1 cellular context compared by ENCODE assay signal in genomic region chr19:47228937-47229673, GRCh38.
TF ChIP-seq lines count a peak whose summit lies in the region.

No MANE protein-coding gene starts in this region.

TF ChIP-seq in K562, 482 proteins besides CTCF, POLR2A, EP300 and RAD21 (continued from another document and continues in another):
- TF ChIP-seq TSHZ1 (CRISPR knock-in tag; IDR thresholded peaks at IDR 0.05) (no peak), YY1 (IDR thresholded peaks at IDR 0.05; ENCODE audit: borderline replicate concordance in 1 of 3, control insufficient read depth in 1 of 3, extremely low read depth in 1 of 3, insufficient read depth in 3 of 3, insufficient read length in 1 of 3, insufficient replicate concordance in 2 of 3, low read depth in 1 of 3, low read length in 2 of 3) (no peak), PRPF4 (IDR thresholded peaks at IDR 0.05; ENCODE audit: insufficient read depth, low read depth, low read length, poor library complexity, severe bottlenecking) (no peak), MNT (conservative IDR thresholded peaks at IDR 0.05) (peak; percentile 85 to 86), RBM17 (IDR thresholded peaks at IDR 0.05; ENCODE audit: borderline replicate concordance, low read depth, low read length) (no peak), KLF13 (tag; IDR thresholded peaks at IDR 0.05; ENCODE audit: borderline replicate concordance, low read depth) (no peak), MED1 (CRISPR knock-in tag; IDR thresholded peaks at IDR 0.05; ENCODE audit: borderline replicate concordance) (no peak), TOE1 (IDR thresholded peaks at IDR 0.05; ENCODE audit: borderline replicate concordance) (peak; percentile 92), TOE1 (CRISPR knock-in tag; IDR thresholded peaks at IDR 0.05; ENCODE audit: borderline replicate concordance, low read depth) (no peak; the same call in 1 of the 2 replicates), TAF7 (tag; IDR thresholded peaks at IDR 0.05) (no peak; the same call in 1 of the 2 replicates), NR2F6 (CRISPR knock-in tag; IDR thresholded peaks at IDR 0.05) (no peak; the same call in 1 of the 2 replicates), ZNF175 (CRISPR knock-in tag; IDR thresholded peaks at IDR 0.05; ENCODE audit: low read depth) (no peak), ETS2 (tag; IDR thresholded peaks at IDR 0.05; ENCODE audit: borderline replicate concordance, poor library complexity, severe bottlenecking) (no peak), CBX1 (IDR thresholded peaks at IDR 0.05; ENCODE audit: low read depth) (no peak; the same call in 1 of the 2 replicates), HMBOX1 (IDR thresholded peaks at IDR 0.05) (no peak), FOXP1 (CRISPR knock-in tag; IDR thresholded peaks at IDR 0.05) (peak; percentile 11; the same call in 1 of the 2 replicates), ARNT (IDR thresholded peaks at IDR 0.05) (peak; percentile 31 to 51; a peak in 1 of 4 replicates), JUNB (CRISPR knock-in tag; conservative IDR thresholded peaks at IDR 0.05) (no peak), MIER1 (IDR thresholded peaks at IDR 0.05; ENCODE audit: low read depth) (no peak), BCL6 (CRISPR knock-in tag; IDR thresholded peaks at IDR 0.05) (no peak), ZNF212 (CRISPR knock-in tag; IDR thresholded peaks at IDR 0.05) (no peak), ZNF766 (CRISPR knock-in tag; conservative IDR thresholded peaks at IDR 0.05) (no peak), CHD1 (IDR thresholded peaks at IDR 0.05; ENCODE audit: low read length) (no peak), HMG20A (CRISPR knock-in tag; conservative IDR thresholded peaks at IDR 0.05) (no peak), BRCA1 (IDR thresholded peaks at IDR 0.05) (no peak), BRCA1 (CRISPR knock-in tag; IDR thresholded peaks at IDR 0.05) (no peak), TEAD4 (IDR thresholded peaks at IDR 0.05; ENCODE audit: low read length) (no peak; the same call in 1 of the 2 replicates), TEAD4 (CRISPR knock-in tag; IDR thresholded peaks at IDR 0.05; ENCODE audit: borderline replicate concordance) (no peak), TRIM28 (IDR thresholded peaks at IDR 0.05) (no peak; the same call in 1 of the 2 replicates), CBX2 (IDR thresholded peaks at IDR 0.05; ENCODE audit: insufficient read depth, low read length, poor library complexity, severe bottlenecking) (no peak), SMAD3 (CRISPR knock-in tag; conservative IDR thresholded peaks at IDR 0.05) (no peak), ZBTB5 (IDR thresholded peaks at IDR 0.05) (peak; percentile 62; the same call in 1 of the 2 replicates), ELF2 (CRISPR knock-in tag; IDR thresholded peaks at IDR 0.05) (no peak), KDM2B (CRISPR knock-in tag; IDR thresholded peaks at IDR 0.05) (no peak), NR2C2 (CRISPR knock-in tag; IDR thresholded peaks at IDR 0.05) (no peak), NR2C2 (tag; IDR thresholded peaks at IDR 0.05) (no peak), RBM25 (IDR thresholded peaks at IDR 0.05; ENCODE audit: low read depth, low read length, severe bottlenecking) (no peak), POLR2G (IDR thresholded peaks at IDR 0.05; ENCODE audit: low read depth, low read length) (no peak), NFE2 (IDR thresholded peaks at IDR 0.05; ENCODE audit: low read depth) (no peak), FOXJ2 (tag; IDR thresholded peaks at IDR 0.05) (no peak), STAG1 (CRISPR knock-in tag; IDR thresholded peaks at IDR 0.05; ENCODE audit: borderline replicate concordance) (no peak), SREBF2 (CRISPR knock-in tag; IDR thresholded peaks at IDR 0.05) (no peak), HNRNPLL (IDR thresholded peaks at IDR 0.05; ENCODE audit: low read depth, low read length, poor library complexity, severe bottlenecking) (no peak), ZNF274 (IDR thresholded peaks at IDR 0.05; ENCODE audit: borderline replicate concordance, low read depth, low read length) (no peak), ZNF197 (CRISPR knock-in tag; IDR thresholded peaks at IDR 0.05; ENCODE audit: low read depth) (no peak), FOXO4 (CRISPR knock-in tag; IDR thresholded peaks at IDR 0.05) (no peak), JUN (IDR thresholded peaks at IDR 0.05; ENCODE audit: borderline replicate concordance, low read depth, low read length) (no peak), JUN (CRISPR knock-in tag; IDR thresholded peaks at IDR 0.05; ENCODE audit: borderline replicate concordance) (no peak)
- TF ChIP-seq, protein P1, sequence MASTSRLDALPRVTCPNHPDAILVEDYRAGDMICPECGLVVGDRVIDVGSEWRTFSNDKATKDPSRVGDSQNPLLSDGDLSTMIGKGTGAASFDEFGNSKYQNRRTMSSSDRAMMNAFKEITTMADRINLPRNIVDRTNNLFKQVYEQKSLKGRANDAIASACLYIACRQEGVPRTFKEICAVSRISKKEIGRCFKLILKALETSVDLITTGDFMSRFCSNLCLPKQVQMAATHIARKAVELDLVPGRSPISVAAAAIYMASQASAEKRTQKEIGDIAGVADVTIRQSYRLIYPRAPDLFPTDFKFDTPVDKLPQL (IDR thresholded peaks at IDR 0.05; ENCODE audit: extremely low read depth, insufficient read length), result no peak
- TF ChIP-seq, protein P2, sequence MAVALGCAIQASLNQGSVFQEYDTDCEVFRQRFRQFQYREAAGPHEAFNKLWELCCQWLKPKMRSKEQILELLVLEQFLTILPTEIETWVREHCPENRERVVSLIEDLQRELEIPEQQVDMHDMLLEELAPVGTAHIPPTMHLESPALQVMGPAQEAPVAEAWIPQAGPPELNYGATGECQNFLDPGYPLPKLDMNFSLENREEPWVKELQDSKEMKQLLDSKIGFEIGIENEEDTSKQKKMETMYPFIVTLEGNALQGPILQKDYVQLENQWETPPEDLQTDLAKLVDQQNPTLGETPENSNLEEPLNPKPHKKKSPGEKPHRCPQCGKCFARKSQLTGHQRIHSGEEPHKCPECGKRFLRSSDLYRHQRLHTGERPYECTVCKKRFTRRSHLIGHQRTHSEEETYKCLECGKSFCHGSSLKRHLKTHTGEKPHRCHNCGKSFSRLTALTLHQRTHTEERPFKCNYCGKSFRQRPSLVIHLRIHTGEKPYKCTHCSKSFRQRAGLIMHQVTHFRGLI (CRISPR knock-in tag; IDR thresholded peaks at IDR 0.05), result no peak
- TF ChIP-seq, protein P3, sequence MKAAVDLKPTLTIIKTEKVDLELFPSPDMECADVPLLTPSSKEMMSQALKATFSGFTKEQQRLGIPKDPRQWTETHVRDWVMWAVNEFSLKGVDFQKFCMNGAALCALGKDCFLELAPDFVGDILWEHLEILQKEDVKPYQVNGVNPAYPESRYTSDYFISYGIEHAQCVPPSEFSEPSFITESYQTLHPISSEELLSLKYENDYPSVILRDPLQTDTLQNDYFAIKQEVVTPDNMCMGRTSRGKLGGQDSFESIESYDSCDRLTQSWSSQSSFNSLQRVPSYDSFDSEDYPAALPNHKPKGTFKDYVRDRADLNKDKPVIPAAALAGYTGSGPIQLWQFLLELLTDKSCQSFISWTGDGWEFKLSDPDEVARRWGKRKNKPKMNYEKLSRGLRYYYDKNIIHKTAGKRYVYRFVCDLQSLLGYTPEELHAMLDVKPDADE (conservative IDR thresholded peaks at IDR 0.05; ENCODE audit: control insufficient read depth, low read depth, low read length), result no peak
- TF ChIP-seq, protein P4, sequence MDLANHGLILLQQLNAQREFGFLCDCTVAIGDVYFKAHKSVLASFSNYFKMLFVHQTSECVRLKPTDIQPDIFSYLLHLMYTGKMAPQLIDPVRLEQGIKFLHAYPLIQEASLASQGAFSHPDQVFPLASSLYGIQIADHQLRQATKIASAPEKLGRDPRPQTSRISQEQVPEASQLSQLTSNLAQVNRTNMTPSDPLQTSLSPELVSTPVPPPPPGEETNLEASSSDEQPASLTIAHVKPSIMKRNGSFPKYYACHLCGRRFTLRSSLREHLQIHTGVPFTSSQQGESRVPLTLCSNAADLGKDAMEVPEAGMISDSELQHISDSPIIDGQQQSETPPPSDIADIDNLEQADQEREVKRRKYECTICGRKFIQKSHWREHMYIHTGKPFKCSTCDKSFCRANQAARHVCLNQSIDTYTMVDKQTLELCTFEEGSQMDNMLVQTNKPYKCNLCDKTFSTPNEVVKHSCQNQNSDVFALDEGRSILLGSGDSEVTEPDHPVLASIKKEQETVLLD (IDR thresholded peaks at IDR 0.05), result peak; percentile 75
- TF ChIP-seq, protein P5, sequence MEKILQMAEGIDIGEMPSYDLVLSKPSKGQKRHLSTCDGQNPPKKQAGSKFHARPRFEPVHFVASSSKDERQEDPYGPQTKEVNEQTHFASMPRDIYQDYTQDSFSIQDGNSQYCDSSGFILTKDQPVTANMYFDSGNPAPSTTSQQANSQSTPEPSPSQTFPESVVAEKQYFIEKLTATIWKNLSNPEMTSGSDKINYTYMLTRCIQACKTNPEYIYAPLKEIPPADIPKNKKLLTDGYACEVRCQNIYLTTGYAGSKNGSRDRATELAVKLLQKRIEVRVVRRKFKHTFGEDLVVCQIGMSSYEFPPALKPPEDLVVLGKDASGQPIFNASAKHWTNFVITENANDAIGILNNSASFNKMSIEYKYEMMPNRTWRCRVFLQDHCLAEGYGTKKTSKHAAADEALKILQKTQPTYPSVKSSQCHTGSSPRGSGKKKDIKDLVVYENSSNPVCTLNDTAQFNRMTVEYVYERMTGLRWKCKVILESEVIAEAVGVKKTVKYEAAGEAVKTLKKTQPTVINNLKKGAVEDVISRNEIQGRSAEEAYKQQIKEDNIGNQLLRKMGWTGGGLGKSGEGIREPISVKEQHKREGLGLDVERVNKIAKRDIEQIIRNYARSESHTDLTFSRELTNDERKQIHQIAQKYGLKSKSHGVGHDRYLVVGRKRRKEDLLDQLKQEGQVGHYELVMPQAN (IDR thresholded peaks at IDR 0.05; ENCODE audit: borderline replicate concordance), result peak; percentile 96
